ENCODE assay signal across 30 cellular contexts in genomic region chr10:97047788-97048187, GRCh38.
"Had no signal": no experiment of that assay in that cellular context is flagged by ENCODE, and none has a peak within 500 bp of the region (broad histone marks: within the 10 kb centered on the region; RNA-seq: fewer than 3 reads in every experiment).

No MANE protein-coding gene starts in this region.

- H3K36me3 Mint-ChIP-seq: mesothelial cell of epicardium; naive B cell; stimulated activated memory B cell treated with anti-CD40 and anti-IgM and Interleukin-4, amounts not matched to agents 10 μg/mL and 1 μg/mL and 100 μg/mL, for 72 hours had no signal

- FAIRE-seq: urothelium cell line had no signal

- H3K4me2 ChIP-seq: hepatocyte, smooth muscle cell had no signal

- H3K27me3 ChIP-seq: heart right ventricle, hepatocyte, right atrium auricular region, right lobe of liver, tibial nerve, upper lobe of right lung had no signal

- H3K27me3 Mint-ChIP-seq: progenitor cell of endocrine pancreas; stimulated activated memory B cell treated with anti-CD40 and anti-IgM and Interleukin-4, amounts not matched to agents 10 μg/mL and 1 μg/mL and 100 μg/mL, for 72 hours; stimulated activated naive CD8-positive, alpha-beta T cell treated with anti-CD3 and anti-CD28 coated beads, Interleukin-15, amount 100 ng/mL, for 72 hours had no signal

- H2AFZ ChIP-seq: hepatocyte, parathyroid adenoma had no signal

- H3K27ac Mint-ChIP-seq: mesothelial cell of epicardium; naive B cell; nephron; progenitor cell of endocrine pancreas; stimulated activated memory B cell treated with anti-CD40 and anti-IgM and Interleukin-4, amounts not matched to agents 10 μg/mL and 1 μg/mL and 100 μg/mL, for 72 hours; stimulated activated naive CD8-positive, alpha-beta T cell treated with anti-CD3 and anti-CD28 coated beads, Interleukin-15, amount 100 ng/mL, for 72 hours had no signal

- H3K9ac ChIP-seq: parathyroid adenoma had no signal

- H3K9me3 ChIP-seq: neutrophil, right atrium auricular region, right lobe of liver, upper lobe of right lung had no signal

- H3K79me2 ChIP-seq: hepatocyte, parathyroid adenoma had no signal

- H3K27ac ChIP-seq: heart right ventricle, hepatocyte, neutrophil, parathyroid adenoma, right atrium auricular region, right lobe of liver, tibial nerve, upper lobe of right lung had no signal

- ATAC-seq: heart right ventricle; left cardiac atrium; left lobe of liver; right lobe of liver; stimulated activated memory B cell treated with anti-CD40 and anti-IgM and Interleukin-4, amounts not matched to agents 10 μg/mL and 1 μg/mL and 100 μg/mL, for 72 hours; stimulated activated naive CD8-positive, alpha-beta T cell treated with anti-CD3 and anti-CD28 coated beads, Interleukin-15, amount 100 ng/mL, for 72 hours had no signal

- H3K4me1 Mint-ChIP-seq: mesothelial cell of epicardium, neural crest cell had no signal

- H3K4me1 ChIP-seq: parathyroid adenoma, right atrium auricular region, right lobe of liver, tibial nerve, upper lobe of right lung had no signal

- H3K36me3 ChIP-seq: heart right ventricle, neutrophil, right atrium auricular region, right lobe of liver, tibial nerve, upper lobe of right lung had no signal

- H3K4me3 ChIP-seq: heart right ventricle, hepatocyte, lung, right atrium auricular region, right lobe of liver, smooth muscle cell, tibial nerve, upper lobe of right lung had no signal

- H3K4me3 Mint-ChIP-seq: mesothelial cell of epicardium; nephron; neural crest cell; stimulated activated memory B cell treated with anti-CD40 and anti-IgM and Interleukin-4, amounts not matched to agents 10 μg/mL and 1 μg/mL and 100 μg/mL, for 72 hours; stimulated activated naive CD8-positive, alpha-beta T cell treated with anti-CD3 and anti-CD28 coated beads, Interleukin-15, amount 100 ng/mL, for 72 hours had no signal

- H3K9me3 Mint-ChIP-seq: nephron; neural crest cell; stimulated activated naive CD8-positive, alpha-beta T cell treated with anti-CD3 and anti-CD28 coated beads, Interleukin-15, amount 100 ng/mL, for 72 hours had no signal

- DNase-seq: heart right ventricle; islet precursor cell; kidney glomerular epithelial cell; left cardiac atrium; mesendoderm; naive B cell; occipital lobe; right lobe of liver; stimulated activated CD4-positive, alpha-beta T cell treated with anti-CD3 and anti-CD28 coated beads, Interleukin-1b, Interleukin-23, amount 100 ng/mL, for 48 hours; stimulated activated CD4-positive, alpha-beta T cell treated with anti-CD3 and anti-CD28 coated beads, Interleukin-2, amount 100 ng/mL, for 48 hours; stimulated activated CD4-positive, alpha-beta T cell treated with anti-CD3 and anti-CD28 coated beads, Interleukin-4, amount 100 ng/mL, for 4 hours; stimulated activated CD8-positive, alpha-beta memory T cell treated with anti-CD3 and anti-CD28 coated beads, Interleukin-4, amount 100 ng/mL, for 48 hours; stimulated activated naive CD4-positive, alpha-beta T cell treated with Interleukin-2 at 50 U/mL for 16 hours; stimulated activated naive CD8-positive, alpha-beta T cell treated with anti-CD3 and anti-CD28 coated beads, Interleukin-15, amount 100 ng/mL, for 72 hours; substantia nigra; upper lobe of right lung had no signal
